Comparison of ENCODE assay signal across 8 cellular contexts in the genomic region with DNA sequence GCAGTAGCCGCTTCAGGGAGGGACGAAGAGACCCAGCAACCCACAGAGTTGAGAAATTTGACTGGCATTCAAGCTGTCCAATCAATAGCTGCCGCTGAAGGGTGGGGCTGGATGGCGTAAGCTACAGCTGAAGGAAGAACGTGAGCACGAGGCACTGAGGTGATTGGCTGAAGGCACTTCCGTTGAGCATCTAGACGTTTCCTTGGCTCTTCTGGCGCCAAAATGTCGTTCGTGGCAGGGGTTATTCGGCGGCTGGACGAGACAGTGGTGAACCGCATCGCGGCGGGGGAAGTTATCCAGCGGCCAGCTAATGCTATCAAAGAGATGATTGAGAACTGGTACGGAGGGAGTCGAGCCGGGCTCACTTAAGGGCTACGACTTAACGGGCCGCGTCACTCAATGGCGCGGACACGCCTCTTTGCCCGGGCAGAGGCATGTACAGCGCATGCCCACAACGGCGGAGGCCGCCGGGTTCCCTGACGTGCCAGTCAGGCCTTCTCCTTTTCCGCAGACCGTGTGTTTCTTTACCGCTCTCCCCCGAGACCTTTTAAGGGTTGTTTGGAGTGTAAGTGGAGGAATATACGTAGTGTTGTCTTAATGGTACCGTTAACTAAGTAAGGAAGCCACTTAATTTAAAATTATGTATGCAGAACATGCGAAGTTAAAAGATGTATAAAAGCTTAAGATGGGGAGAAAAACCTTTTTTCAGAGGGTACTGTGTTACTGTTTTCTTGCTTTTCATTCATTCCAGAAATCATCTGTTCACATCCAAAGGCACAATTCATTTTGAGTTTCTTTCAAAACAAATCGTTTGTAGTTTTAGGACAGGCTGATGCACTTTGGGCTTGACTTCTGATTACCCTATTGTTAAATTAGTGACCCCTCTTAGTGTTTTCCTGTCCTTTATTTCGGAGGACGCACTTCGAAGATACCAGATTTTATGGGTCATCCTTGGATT. TPM values are rescaled to one million over a fixed set of nuclear protein-coding genes. Genes with fewer than 3 reads are reported as not detected.
DNase-seq lines count a peak whose midpoint lies in the region; ATAC-seq and TF ChIP-seq lines count a peak whose summit lies in the region.

A gene (plus strand): TSS at position 193 of the 958 bp plus-strand sequence. CDS start 30 bp downstream, at position 223.

- H3K36me3 ChIP-seq in mesenchymal stem cell (ENCODE audit: control insufficient read depth in 1 of 2, insufficient read depth in 2 of 2, low read depth in 1 of 2, low read length in 2 of 2): peaks cover 3 to 63% of the 10 kb centered on the region in 2 experiments

- no peaks in the 10 kb centered on the region for H3K27me3 ChIP-seq in mesenchymal stem cell (ENCODE audit: control insufficient read depth in 1 of 2, insufficient read depth in 1 of 2, low read length in 2 of 2)

- H3K27ac Mint-ChIP-seq in activated CD4-positive, alpha-beta T cell treated with anti-CD3 and anti-CD28 coated beads, Interleukin-2, amount 10 ng/mL, durations not matched to agents 7 days and 5 days: no peak within 1 kb of the TSS
- no peak within 1 kb of the TSS for H3K27ac Mint-ChIP-seq in effector memory CD8-positive, alpha-beta T cell

- peak within 1 kb of the TSS; percentile 96 for H3K9ac ChIP-seq in mesenchymal stem cell (ENCODE audit: low read length)

- peaks cover 9% of the 10 kb centered on the region for H3K79me1 ChIP-seq in mesenchymal stem cell (replicated peaks; ENCODE audit: low read length, poor library complexity, severe bottlenecking)

- ATAC-seq in GM19324 (IDR thresholded peaks at IDR 0.05; ENCODE audit: low FRiP score, unreplicated experiment): peak; percentile 94
- ATAC-seq in HG03469 (IDR thresholded peaks at IDR 0.05; ENCODE audit: unreplicated experiment): peak; percentile 90
- peak; percentile 80 for ATAC-seq in effector memory CD8-positive, alpha-beta T cell (replicated peaks)

- TF ChIP-seq CTCF in AG04449 (IDR thresholded peaks at IDR 0.05; ENCODE audit: insufficient read depth, low read length, missing control alignments): no peak

- peak within 1 kb of the TSS; percentile 74 for H3K4me2 ChIP-seq in mesenchymal stem cell (ENCODE audit: low read length, poor library complexity, severe bottlenecking)

- POLR2A ChIA-PET in AG04449 (lab: Yijun Ruan, JAX): interaction anchor here (0.7 to 1.7 kb wide), 3 partner anchors 10 to 147 kb away, joined by 3 to 4 read pairs (median 4); no protein-coding TSS in a partner anchor
- POLR2A ChIA-PET in activated CD4-positive, alpha-beta T cell treated with anti-CD3 and anti-CD28 coated beads, Interleukin-2, amount 10 ng/mL, durations not matched to agents 7 days and 5 days (lab: Charles Lee): interaction anchor here (0.7 to 1.2 kb wide), 3 partner anchors 24 to 417 kb away, joined by 3 to 4 read pairs (median 4); no protein-coding TSS in a partner anchor

- peaks cover 45% of the 10 kb centered on the region for H3K36me3 Mint-ChIP-seq in activated CD4-positive, alpha-beta T cell treated with anti-CD3 and anti-CD28 coated beads, Interleukin-2, amount 10 ng/mL, durations not matched to agents 7 days and 5 days (ENCODE audit: low read depth)
- H3K36me3 Mint-ChIP-seq in effector memory CD8-positive, alpha-beta T cell (ENCODE audit: insufficient read depth): peaks cover 32% of the 10 kb centered on the region

- CTCF ChIA-PET in AG04449 (lab: Yijun Ruan, JAX): interaction anchor here (0.9 to 2.8 kb wide), 8 partner anchors 11 to 264 kb away, joined by 3 to 10 read pairs (median 4); no protein-coding TSS in a partner anchor
- CTCF ChIA-PET in activated CD4-positive, alpha-beta T cell treated with anti-CD3 and anti-CD28 coated beads, Interleukin-2, amount 10 ng/mL, durations not matched to agents 7 days and 5 days (lab: Charles Lee): interaction anchor here (0.9 to 1.1 kb wide), 4 partner anchors 18 to 1003 kb away, joined by 3 read pairs; no protein-coding TSS in a partner anchor

- peak within 1 kb of the TSS; percentile 86 to 96 for H3K18ac ChIP-seq in mesenchymal stem cell (ENCODE audit: low read depth in 1 of 2, low read length in 2 of 2)

- no peaks in the 10 kb centered on the region for H3K9me3 Mint-ChIP-seq in activated CD4-positive, alpha-beta T cell treated with anti-CD3 and anti-CD28 coated beads, Interleukin-2, amount 10 ng/mL, durations not matched to agents 7 days and 5 days
- H3K9me3 Mint-ChIP-seq in effector memory CD8-positive, alpha-beta T cell: no peaks in the 10 kb centered on the region

- peak within 1 kb of the TSS; percentile 96 for H3K27ac ChIP-seq in mesenchymal stem cell (ENCODE audit: low read length, poor library complexity, severe bottlenecking)

- H3K4me3 ChIP-seq in AG04449 (ENCODE audit: low read depth, low read length): peak within 1 kb of the TSS; percentile 86
- H3K4me3 ChIP-seq in mesenchymal stem cell (ENCODE audit: insufficient read depth in 1 of 2, low read depth in 1 of 2, low read length in 2 of 2): peak within 1 kb of the TSS; percentile 63 to 93

- no peak within 1 kb of the TSS for H2BK12ac ChIP-seq in mesenchymal stem cell (ENCODE audit: low read length in 2 of 2)

- peak within 1 kb of the TSS in 1 of 2 experiments; percentile 64 for H3K14ac ChIP-seq in mesenchymal stem cell (ENCODE audit: low read length in 2 of 2)

- H3K4me1 ChIP-seq in mesenchymal stem cell (ENCODE audit: control insufficient read depth, insufficient read depth, low read depth, low read length): peaks cover 1% of the 10 kb centered on the region

- H3K4me3 Mint-ChIP-seq in activated CD4-positive, alpha-beta T cell treated with anti-CD3 and anti-CD28 coated beads, Interleukin-2, amount 10 ng/mL, durations not matched to agents 7 days and 5 days: no peak within 1 kb of the TSS
- no peak within 1 kb of the TSS for H3K4me3 Mint-ChIP-seq in effector memory CD8-positive, alpha-beta T cell

- peak within 1 kb of the TSS; percentile 76 to 91 for H3K4ac ChIP-seq in mesenchymal stem cell (ENCODE audit: low read depth in 1 of 2, low read length in 2 of 2)

- no peaks in the 10 kb centered on the region for H3K27me3 Mint-ChIP-seq in activated CD4-positive, alpha-beta T cell treated with anti-CD3 and anti-CD28 coated beads, Interleukin-2, amount 10 ng/mL, durations not matched to agents 7 days and 5 days
- H3K27me3 Mint-ChIP-seq in effector memory CD8-positive, alpha-beta T cell: no peaks in the 10 kb centered on the region

- H3K4me1 Mint-ChIP-seq in activated CD4-positive, alpha-beta T cell treated with anti-CD3 and anti-CD28 coated beads, Interleukin-2, amount 10 ng/mL, durations not matched to agents 7 days and 5 days: peaks cover 47% of the 10 kb centered on the region
- peaks cover 17 to 27% of the 10 kb centered on the region in 2 donors for H3K4me1 Mint-ChIP-seq in effector memory CD8-positive, alpha-beta T cell (ENCODE audit: low read depth in 2 of 2)

- H3K23ac ChIP-seq in mesenchymal stem cell (ENCODE audit: low read length in 2 of 2): peak within 1 kb of the TSS in 1 of 2 experiments; percentile 20

- H2BK120ac ChIP-seq in mesenchymal stem cell (ENCODE audit: low read depth, low read length): peak within 1 kb of the TSS; percentile 64

- peak within 1 kb of the TSS; percentile 85 for H4K91ac ChIP-seq in mesenchymal stem cell (ENCODE audit: low read length)

- no peak within 1 kb of the TSS for H2AK5ac ChIP-seq in mesenchymal stem cell (ENCODE audit: low read length, severe bottlenecking)

- 3% methylated on average over 46 of the region's 47 CpGs for WGBS in mesenchymal stem cell

- H3K9me3 ChIP-seq in mesenchymal stem cell (ENCODE audit: control insufficient read depth, low read length): no peaks in the 10 kb centered on the region

- DNase-seq in AG04449 (ENCODE audit: low read depth, low spot score): peak; percentile 100
- DNase-seq in activated CD4-positive, alpha-beta T cell treated with anti-CD3 and anti-CD28 coated beads, Interleukin-2, amount 10 ng/mL, durations not matched to agents 7 days and 5 days: peak; percentile 94
- DNase-seq in effector memory CD8-positive, alpha-beta T cell: peak; percentile 99
- peak; percentile 95 for DNase-seq in mesenchymal stem cell
- DNase-seq in stimulated activated CD8-positive, alpha-beta memory T cell treated with anti-CD3 and anti-CD28 coated beads, Interleukin-15, amount 100 ng/mL, for 24 hours (ENCODE audit: low read depth): peak; percentile 84
- no peak for DNase-seq in RKO (ENCODE audit: low spot score)

- peak within 1 kb of the TSS; percentile 63 for H2BK5ac ChIP-seq in mesenchymal stem cell (ENCODE audit: low read depth, low read length, poor library complexity, severe bottlenecking)

- peak within 1 kb of the TSS; percentile 90 for H4K8ac ChIP-seq in mesenchymal stem cell (ENCODE audit: low read length)

- H2BK15ac ChIP-seq in mesenchymal stem cell (ENCODE audit: low read depth, poor library complexity, severe bottlenecking): peak within 1 kb of the TSS; percentile 60

- H2AFZ ChIP-seq in mesenchymal stem cell (ENCODE audit: low read depth, low read length): peak within 1 kb of the TSS; percentile 74

RNA-seq across cellular contexts. Expression of the gene that starts here (rescaled TPM):
- 10 to 100 TPM; 53.2 to 64.8 TPM for total RNA-seq in activated CD4-positive, alpha-beta T cell treated with anti-CD3 and anti-CD28 coated beads, Interleukin-2, amount 10 ng/mL, durations not matched to agents 7 days and 5 days
- 18.0 TPM for polyA plus RNA-seq in mesenchymal stem cell (2013, experiment 1 of 2)
- polyA plus RNA-seq in mesenchymal stem cell (2013, experiment 2 of 2): 17.2 TPM
